ENCODE assay signal across 10 cellular contexts in genomic region chr2:42815725-42816124, GRCh38. TPM values are rescaled to one million over a fixed set of nuclear protein-coding genes. Genes with fewer than 3 reads are reported as not detected.
"Had no signal": no experiment of that assay in that cellular context is flagged by ENCODE, and none has a peak within 500 bp of the region (broad histone marks: within the 10 kb centered on the region; RNA-seq: fewer than 3 reads in every experiment).

No MANE protein-coding gene starts in this region.

- H3K27ac ChIP-seq: HL-60 had no signal

- ATAC-seq: GM23338, HCT116 had no signal

- H2AFZ ChIP-seq: GM23338 had no signal

- H3K36me3 ChIP-seq: HAP-1 had no signal

- H3K4me3 Mint-ChIP-seq: GM23338, HFFc6 had no signal

- H3K27me3 Mint-ChIP-seq: IgD-negative memory B cell had no signal

- H3K9me3 ChIP-seq: HAP-1 had no signal

- DNase-seq: H7, HFFc6, KG1 had no signal

- H3K4me2 ChIP-seq: GM23338 had no signal

- H3K27ac Mint-ChIP-seq: GM23338, HFFc6 had no signal

- H3K4me3 ChIP-seq: GM23338, HAP-1 had no signal

RNA-seq across cellular contexts. Expression of gene HAAO, which starts 23.3 kb away (rescaled TPM):
- total RNA-seq: H4, HT1080 had no signal

RNA-seq across cellular contexts. Expression of gene OXER1, which starts 51.8 kb away (rescaled TPM):
- total RNA-seq: H4, HFFc6, HT1080 had no signal
